Comparison of ENCODE assay signal across 16 cellular contexts in the genomic region with DNA sequence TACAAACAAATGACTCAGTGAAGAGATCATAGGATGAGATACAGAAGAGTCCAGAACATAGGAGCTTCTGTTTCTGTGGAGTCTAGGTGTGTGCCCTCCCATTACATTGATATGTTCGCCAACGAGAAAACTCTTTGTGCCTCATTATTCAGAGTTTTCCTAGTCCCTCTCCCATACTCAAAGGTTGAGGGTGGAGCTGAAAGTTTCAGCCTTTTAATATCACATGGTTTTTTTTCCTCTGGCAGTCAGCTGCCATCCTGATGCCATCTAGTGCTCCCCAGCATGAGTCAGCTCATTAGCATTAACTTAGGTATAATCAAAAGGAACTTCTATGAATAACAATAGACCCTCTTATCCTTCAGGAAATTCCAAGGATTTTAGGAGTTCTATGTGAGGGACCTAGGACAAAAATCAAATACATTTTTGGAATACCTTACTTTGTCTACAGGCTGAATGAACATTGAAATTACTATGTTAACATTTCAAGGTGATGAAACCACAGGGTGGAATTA.
DNase-seq lines count a peak whose midpoint lies in the region; FAIRE-seq and TF ChIP-seq lines count a peak whose summit lies in the region.
"Had no signal": no experiment of that assay in that cellular context is flagged by ENCODE, and none has a peak within 500 bp of the region (broad histone marks: within the 10 kb centered on the region; RNA-seq: fewer than 3 reads in every experiment).

No MANE protein-coding gene starts in this region.

- WGBS in iPS DF 6.9 (ENCODE audit: insufficient coverage, insufficient read length), result no CpG with 5 or more reads among the region's 2 CpGs

- DNase-seq in AG10803 (ENCODE audit: low read depth) (peak; percentile 18), HT-29 (ENCODE audit: low spot score) (peak; percentile 65), astrocyte (ENCODE audit: low read depth) (peak; percentile 43), iPS DF 6.9 (ENCODE audit: low read depth, low spot score) (peak; percentile 31), HK-2 (ENCODE audit: unreplicated experiment) (no peak), GM19240 (ENCODE audit: insufficient read length, low spot score) (no peak), type B pancreatic cell (ENCODE audit: extremely low spot score, unreplicated experiment) (no peak)
- DNase-seq in central memory CD4-positive, alpha-beta T cell, result no peak
- DNase-seq: DMS 273 treated with DMSO at 0.1 percent for 48 hours; kidney; NCI-H2107; NK-92 treated with Interleukin-12 subunit alpha and Interleukin-12 subunit beta, amount 100 ng/mL, for 24 hours; stimulated activated CD4-positive, alpha-beta T cell treated with anti-CD3 and anti-CD28 coated beads, Interleukin-2, amount 100 ng/mL, for 48 hours had no signal

- H3K27ac Mint-ChIP-seq in astrocyte (ENCODE audit: unreplicated experiment) (peak overlapping the region; percentile 88), type B pancreatic cell (no peak overlapping the region)
- H3K27ac Mint-ChIP-seq: activated naive CD4-positive, alpha-beta T cell treated with anti-CD3 and anti-CD28 coated beads, Interleukin-2, amount 50 U/mL, for 72 hours had no signal

- no peaks in the 10 kb centered on the region for H4K20me1 ChIP-seq in astrocyte (ENCODE audit: insufficient read depth, low read length)

- no peaks in the 10 kb centered on the region for H3K36me3 ChIP-seq in astrocyte (ENCODE audit: insufficient read depth, low read length)
- H3K36me3 ChIP-seq in iPS DF 6.9 (ENCODE audit: control insufficient read depth, insufficient read depth, low read length), result no peaks in the 10 kb centered on the region

- no peak overlapping the region for H3K4me3 Mint-ChIP-seq in astrocyte (ENCODE audit: unreplicated experiment)
- no peak overlapping the region for H3K4me3 Mint-ChIP-seq in type B pancreatic cell

- peak overlapping the region; percentile 38 for H3K27ac ChIP-seq in astrocyte (ENCODE audit: low read depth, low read length)
- no peak overlapping the region for H3K27ac ChIP-seq in iPS DF 6.9 (ENCODE audit: low read length)
- H3K27ac ChIP-seq: HL-60, VCaP had no signal

- TF ChIP-seq CTCF in AG10803 (conservative IDR thresholded peaks at IDR 0.05; ENCODE audit: low read length) (no peak), astrocyte (IDR thresholded peaks at IDR 0.05; ENCODE audit: insufficient read depth, low read depth, low read length) (no peak), type B pancreatic cell (conservative IDR thresholded peaks at IDR 0.05) (no peak)

- H3K9me3 Mint-ChIP-seq in astrocyte (ENCODE audit: unreplicated experiment), result peaks cover 1% of the 10 kb centered on the region
- H3K9me3 Mint-ChIP-seq in type B pancreatic cell, result peaks cover 14% of the 10 kb centered on the region
- H3K9me3 Mint-ChIP-seq: activated naive CD4-positive, alpha-beta T cell treated with anti-CD3 and anti-CD28 coated beads, Interleukin-2, amount 50 U/mL, for 72 hours had no signal

- H3K4me3 ChIP-seq in AG10803 (ENCODE audit: low read length), result no peak overlapping the region
- H3K4me3 ChIP-seq in astrocyte (ENCODE audit: insufficient read depth, low read depth, low read length), result no peak overlapping the region
- H3K4me3 ChIP-seq in iPS DF 6.9 (ENCODE audit: low read length), result no peak overlapping the region

- no peak for FAIRE-seq in astrocyte (lab: Jason Lieb, UNC)
- FAIRE-seq: kidney had no signal

- H3K4me1 ChIP-seq in astrocyte (ENCODE audit: insufficient read depth, low read length), result peaks cover 8% of the 10 kb centered on the region
- H3K4me1 ChIP-seq in iPS DF 6.9 (ENCODE audit: control insufficient read depth, insufficient read depth, low read length), result no peaks in the 10 kb centered on the region

- H2AFZ ChIP-seq in astrocyte (ENCODE audit: low read depth, low read length), result no peak overlapping the region

- H3K4me2 ChIP-seq in astrocyte (ENCODE audit: low read length), result peak overlapping the region; percentile 74

- peaks cover 12% of the 10 kb centered on the region for H3K4me1 Mint-ChIP-seq in astrocyte (ENCODE audit: low read depth, unreplicated experiment)
- no peaks in the 10 kb centered on the region for H3K4me1 Mint-ChIP-seq in type B pancreatic cell (ENCODE audit: unreplicated experiment)

- H3K79me2 ChIP-seq in astrocyte (ENCODE audit: insufficient read depth, low read length), result no peaks in the 10 kb centered on the region

- H3K9me3 ChIP-seq in astrocyte (ENCODE audit: insufficient read depth, low read depth, low read length) (no peaks in the 10 kb centered on the region), iPS DF 6.9 (ENCODE audit: control insufficient read depth, insufficient read depth, low read length) (no peaks in the 10 kb centered on the region)

- H3K27me3 ChIP-seq in astrocyte (ENCODE audit: insufficient read depth, low read length), result no peaks in the 10 kb centered on the region
- H3K27me3 ChIP-seq in iPS DF 6.9 (ENCODE audit: control insufficient read depth, insufficient read depth, low read length), result no peaks in the 10 kb centered on the region

- no peak overlapping the region for H3K9ac ChIP-seq in astrocyte (ENCODE audit: low read length)

- H3K27me3 Mint-ChIP-seq in astrocyte (ENCODE audit: low read depth, unreplicated experiment), result no peaks in the 10 kb centered on the region
- no peaks in the 10 kb centered on the region for H3K27me3 Mint-ChIP-seq in type B pancreatic cell

- H3K36me3 Mint-ChIP-seq in astrocyte (ENCODE audit: low read depth, unreplicated experiment) (no peaks in the 10 kb centered on the region), type B pancreatic cell (no peaks in the 10 kb centered on the region)
- H3K36me3 Mint-ChIP-seq: activated naive CD4-positive, alpha-beta T cell treated with anti-CD3 and anti-CD28 coated beads, Interleukin-2, amount 50 U/mL, for 72 hours had no signal

Comparison
In these comparisons a context has a peak if more than half of its experiments do, and no peak if none do; other contexts are left out.
1. DNase-seq: peak in AG10803 (single experiment), HT-29 (single experiment), astrocyte (single experiment) and iPS DF 6.9 (single experiment); none in central memory CD4-positive, alpha-beta T cell (single experiment), HK-2 (single experiment), GM19240 (single experiment) and type B pancreatic cell (single experiment).